ENCODE assay signal across 8 cellular contexts in genomic region chr10:99619851-99620712, GRCh38. TPM values are rescaled to one million over a fixed set of nuclear protein-coding genes. Genes with fewer than 3 reads are reported as not detected.
DNase-seq lines count a peak whose midpoint lies in the region; ATAC-seq and TF ChIP-seq lines count a peak whose summit lies in the region.

SLC25A28 (minus strand) TSS chr10:99620439; CDS start chr10:99620335, 104 bp downstream.

- peak within 1 kb of the TSS; percentile 93 for H3K27ac ChIP-seq in CD4-positive, alpha-beta memory T cell (ENCODE audit: low read depth, low read length)
- H3K27ac ChIP-seq in RWPE1 = peak within 1 kb of the TSS; percentile 99

- no peaks in the 10 kb centered on the region for H3K9me3 Mint-ChIP-seq in CD4-positive, alpha-beta memory T cell
- no peaks in the 10 kb centered on the region for H3K9me3 Mint-ChIP-seq in nephron progenitor cell
- H3K9me3 Mint-ChIP-seq in stimulated activated naive CD8-positive, alpha-beta T cell treated with anti-CD3 and anti-CD28 coated beads, Interleukin-15, amount 100 ng/mL, for 72 hours = no peaks in the 10 kb centered on the region

- intact Hi-C loops in CD4-positive, alpha-beta memory T cell (cut with micrococcal nuclease) = loop anchor here (1.0 to 5.0 kb wide), 8 partner anchors 39 to 1485 kb away; partner anchors contain the start of genes COX15, CUTC, DNMBP and ENTPD7

- H3K4me1 ChIP-seq in CD4-positive, alpha-beta memory T cell (ENCODE audit: insufficient read depth, low read length) = peaks cover 51% of the 10 kb centered on the region

- POLR2A ChIA-PET in CD4-positive, alpha-beta memory T cell (lab: Charles Lee; ENCODE audit: partially characterized antibody) = interaction anchor here (1.4 to 4.3 kb wide), 6 partner anchors 8 to 1486 kb away, joined by 3 to 40 read pairs (median 16); partner anchors contain the start of genes COX15, CUTC, ENTPD7 and GOT1
- POLR2A ChIA-PET in RWPE1 (lab: Yijun Ruan, JAX; ENCODE audit: low non-redundant PET) = interaction anchor here (0.5 to 1.5 kb wide), 11 partner anchors 16 to 1815 kb away, joined by 3 to 6 read pairs (median 4); partner anchors contain the start of genes COX15, CUTC, ENTPD7 and GOT1

- TF ChIP-seq CTCF in RWPE1 (conservative IDR thresholded peaks at IDR 0.05; ENCODE audit: low read depth) = no peak
- no peak for TF ChIP-seq CTCF in fibroblast of villous mesenchyme (IDR thresholded peaks at IDR 0.05; ENCODE audit: insufficient read depth, low read depth, low read length)
- no peak for TF ChIP-seq CTCF in nephron progenitor cell (IDR thresholded peaks at IDR 0.05)

- ATAC-seq in GM21717 (IDR thresholded peaks at IDR 0.05; ENCODE audit: unreplicated experiment) = peak; percentile 81
- peak; percentile 85 for ATAC-seq in stimulated activated naive CD8-positive, alpha-beta T cell treated with anti-CD3 and anti-CD28 coated beads, Interleukin-15, amount 100 ng/mL, for 72 hours

- H3K27me3 Mint-ChIP-seq in CD4-positive, alpha-beta memory T cell = no peaks in the 10 kb centered on the region
- H3K27me3 Mint-ChIP-seq in nephron progenitor cell (ENCODE audit: low read depth, poor library complexity) = peaks cover 15% of the 10 kb centered on the region
- H3K27me3 Mint-ChIP-seq in stimulated activated naive CD8-positive, alpha-beta T cell treated with anti-CD3 and anti-CD28 coated beads, Interleukin-15, amount 100 ng/mL, for 72 hours = no peaks in the 10 kb centered on the region

- CTCF ChIA-PET in CD4-positive, alpha-beta memory T cell (lab: Charles Lee; ENCODE audit: partially characterized antibody) = interaction anchor here (0.6 to 6.2 kb wide), 3 partner anchors 8 to 38 kb away, joined by 3 to 45 read pairs (median 3); no protein-coding TSS in a partner anchor
- CTCF ChIA-PET in RWPE1 (lab: Yijun Ruan, JAX) = interaction anchor here (0.7 kb wide), 1 partner anchor 601 kb away, joined by 3 read pairs; no protein-coding TSS in a partner anchor

- peak within 1 kb of the TSS; percentile 53 to 95 for H3K4me3 ChIP-seq in CD4-positive, alpha-beta memory T cell (ENCODE audit: low read length in 2 of 2)
- peak within 1 kb of the TSS; percentile 69 for H3K4me3 ChIP-seq in fibroblast of villous mesenchyme (ENCODE audit: low read depth, low read length)

- no peaks in the 10 kb centered on the region for H3K36me3 ChIP-seq in CD4-positive, alpha-beta memory T cell (ENCODE audit: insufficient read depth, low read length)

- H3K9me3 ChIP-seq in CD4-positive, alpha-beta memory T cell (ENCODE audit: control insufficient read depth in 1 of 2, low read length in 2 of 2) = no peaks in the 10 kb centered on the region

- peaks cover 0 to 16% of the 10 kb centered on the region in 2 donors for H3K36me3 Mint-ChIP-seq in CD4-positive, alpha-beta memory T cell
- no peaks in the 10 kb centered on the region for H3K36me3 Mint-ChIP-seq in nephron progenitor cell (ENCODE audit: low read depth)

- peak within 1 kb of the TSS; percentile 83 to 96 (median 93) for H3K4me3 Mint-ChIP-seq in CD4-positive, alpha-beta memory T cell
- peak within 1 kb of the TSS; percentile 90 for H3K4me3 Mint-ChIP-seq in nephron progenitor cell
- peak within 1 kb of the TSS; percentile 83 to 88 for H3K4me3 Mint-ChIP-seq in stimulated activated naive CD8-positive, alpha-beta T cell treated with anti-CD3 and anti-CD28 coated beads, Interleukin-15, amount 100 ng/mL, for 72 hours

- peaks cover 39 to 67% (median 49%) of the 10 kb centered on the region in 4 donors for H3K4me1 Mint-ChIP-seq in CD4-positive, alpha-beta memory T cell
- peaks cover 33% of the 10 kb centered on the region for H3K4me1 Mint-ChIP-seq in nephron progenitor cell
- peaks cover 40% of the 10 kb centered on the region for H3K4me1 Mint-ChIP-seq in stimulated activated naive CD8-positive, alpha-beta T cell treated with anti-CD3 and anti-CD28 coated beads, Interleukin-15, amount 100 ng/mL, for 72 hours

- DNase-seq in CD4-positive, alpha-beta memory T cell = peak in 3 of 5 donors; percentile 96 to 98 (median 98)
- DNase-seq in Kasumi-1 (lab: John Stamatoyannopoulos, UW) (peak; percentile 100), RWPE1 (ENCODE audit: low spot score) (peak; percentile 99), fibroblast of villous mesenchyme (ENCODE audit: low read depth) (peak; percentile 100), nephron progenitor cell (peak; percentile 95)
- peak; percentile 19 for DNase-seq in activated gamma-delta T cell treated with anti-CD3 and anti-CD28 coated beads, Interleukin-2, amount 50 U/mL, for 16 hours (ENCODE audit: low read depth)
- peak; percentile 92 to 96 for DNase-seq in stimulated activated naive CD8-positive, alpha-beta T cell treated with anti-CD3 and anti-CD28 coated beads, Interleukin-15, amount 100 ng/mL, for 72 hours

- H3K27me3 ChIP-seq in CD4-positive, alpha-beta memory T cell (ENCODE audit: insufficient read depth, low read length) = no peaks in the 10 kb centered on the region

- peak within 1 kb of the TSS; percentile 90 to 98 (median 97) for H3K27ac Mint-ChIP-seq in CD4-positive, alpha-beta memory T cell
- H3K27ac Mint-ChIP-seq in nephron progenitor cell = peak within 1 kb of the TSS; percentile 98
- H3K27ac Mint-ChIP-seq in stimulated activated naive CD8-positive, alpha-beta T cell treated with anti-CD3 and anti-CD28 coated beads, Interleukin-15, amount 100 ng/mL, for 72 hours = peak within 1 kb of the TSS; percentile 98 to 99

RNA-seq across cellular contexts. Expression of gene SLC25A28, which starts in this region (rescaled TPM):
- total RNA-seq in CD4-positive, alpha-beta memory T cell = 10 to 100 TPM; 85.7 to 91.9 TPM
- 10 to 100 TPM; 19.4 to 34.2 TPM for polyA plus RNA-seq in CD4-positive, alpha-beta memory T cell
- total RNA-seq in fibroblast of villous mesenchyme = 16.0 and 18.4 TPM in 2 replicates

Comparison
In these comparisons a context has a peak if more than half of its experiments do, and no peak if none do; other contexts are left out.
1. Peak in every context shown above with its lines: DNase-seq, ATAC-seq, H3K4me3 ChIP-seq and H3K27ac ChIP-seq.
2. DNase-seq: peak in every context shown above with its lines; median percentile 100 in Kasumi-1; 100 in fibroblast of villous mesenchyme; 99 in RWPE1; 98 in CD4-positive, alpha-beta memory T cell; 95 in nephron progenitor cell; 94 in stimulated activated naive CD8-positive, alpha-beta T cell treated with anti-CD3 and anti-CD28 coated beads, Interleukin-15, amount 100 ng/mL, for 72 hours; 19 in activated gamma-delta T cell treated with anti-CD3 and anti-CD28 coated beads, Interleukin-2, amount 50 U/mL, for 16 hours.